ENCODE assay signal across 17 cellular contexts in genomic region chr2:88824951-88825350, GRCh38.
A peak's percentile ranks its signal among the peaks of the same experiment; 100 is the strongest.
DNase-seq lines count a peak whose midpoint lies in the region; ATAC-seq and TF ChIP-seq lines count a peak whose summit lies in the region.
"Had no signal": no experiment of that assay in that cellular context is flagged by ENCODE, and none has a peak within 500 bp of the region (broad histone marks: within the 10 kb centered on the region; RNA-seq: fewer than 3 reads in every experiment).

No MANE protein-coding gene starts in this region.

- POLR2A ChIA-PET in PC-9 (lab: Charles Lee; ENCODE audit: unreplicated experiment) = no interaction called here

- peaks cover 10% of the 10 kb centered on the region for H3K27me3 ChIP-seq in PC-9 (ENCODE audit: insufficient read depth, low read depth)
- H3K27me3 ChIP-seq: BE2C had no signal

- BruUV-seq in PC-9 (replicated peaks; lab: Mats Ljungman, UMichigan) = no TSS peak

- TF ChIP-seq CTCF in PC-9 (conservative IDR thresholded peaks at IDR 0.05) = no peak

- H3K27ac ChIP-seq in PC-9 = no peak overlapping the region
- peak overlapping the region; percentile 48 for H3K27ac ChIP-seq in epithelial cell of prostate

- no peaks in the 10 kb centered on the region for H3F3A ChIP-seq in PC-9 (ENCODE audit: insufficient read depth, low read depth)

- peak overlapping the region; percentile 35; the same call in 1 of the 2 replicates for H3K4me2 ChIP-seq in PC-9

- H3K9me2 ChIP-seq in PC-9 (ENCODE audit: insufficient read depth) = no peaks in the 10 kb centered on the region

- no peaks in the 10 kb centered on the region for H3K79me2 ChIP-seq in PC-9 (ENCODE audit: low read depth)

- CTCF ChIA-PET in PC-9 (lab: Charles Lee) = no interaction called here

- H3K4me1 ChIP-seq in PC-9 (replicated peaks; ENCODE audit: insufficient read depth) = no peaks in the 10 kb centered on the region
- H3K4me1 ChIP-seq: BE2C had no signal

- intact Hi-C loops in PC-9 (cut with micrococcal nuclease; ENCODE audit: unreplicated experiment) = no loop called here
- intact Hi-C loops in posterior vena cava (cut with DNase I) = no loop called here
- intact Hi-C loops in left cardiac atrium (cut with DNase I) = no loop called here

- no peaks in the 10 kb centered on the region for H4K20me1 ChIP-seq in PC-9 (ENCODE audit: insufficient read depth)

- no peaks in the 10 kb centered on the region for H3K36me3 ChIP-seq in PC-9 (ENCODE audit: low read depth)
- H3K36me3 ChIP-seq: BE2C had no signal

- H3K9me3 ChIP-seq in PC-9 (ENCODE audit: insufficient read depth, low read depth) = no peaks in the 10 kb centered on the region
- H3K9me3 ChIP-seq: BE2C had no signal

- ATAC-seq in left cardiac atrium = no peak
- ATAC-seq in HG02763 (IDR thresholded peaks at IDR 0.05; ENCODE audit: unreplicated experiment) = no peak

- no peak overlapping the region for H3K4me3 ChIP-seq in PC-9

- DNase-seq in PC-9 = peak; percentile 51 to 79
- peak; percentile 44 for DNase-seq in epithelial cell of prostate (ENCODE audit: low read depth, low spot score)
- peak; percentile 47 for DNase-seq in posterior vena cava (ENCODE audit: low spot score)
- no peak for DNase-seq in left cardiac atrium
- DNase-seq in putamen (ENCODE audit: low spot score) = no peak
- no peak for DNase-seq in NOMO-1 (lab: John Stamatoyannopoulos, UW; ENCODE audit: unreplicated experiment in 2 of 2)
- DNase-seq: ACHN; BE2C; C1 segment of cervical spinal cord; CD4-positive, CD25-positive, alpha-beta regulatory T cell; CD8-positive, alpha-beta memory T cell; COR-L47; DMS153; DMS79; GF-D8; H9 had no signal

- H2AFZ ChIP-seq in PC-9 = no peak overlapping the region

Comparison
In these comparisons a context has a peak if more than half of its experiments do, and no peak if none do; other contexts are left out.
1. DNase-seq: peak in PC-9 (2 of 2), epithelial cell of prostate (single experiment) and posterior vena cava (single experiment); none in left cardiac atrium (single experiment), putamen (single experiment) and NOMO-1 (0 of 2).